In the genomic region with DNA sequence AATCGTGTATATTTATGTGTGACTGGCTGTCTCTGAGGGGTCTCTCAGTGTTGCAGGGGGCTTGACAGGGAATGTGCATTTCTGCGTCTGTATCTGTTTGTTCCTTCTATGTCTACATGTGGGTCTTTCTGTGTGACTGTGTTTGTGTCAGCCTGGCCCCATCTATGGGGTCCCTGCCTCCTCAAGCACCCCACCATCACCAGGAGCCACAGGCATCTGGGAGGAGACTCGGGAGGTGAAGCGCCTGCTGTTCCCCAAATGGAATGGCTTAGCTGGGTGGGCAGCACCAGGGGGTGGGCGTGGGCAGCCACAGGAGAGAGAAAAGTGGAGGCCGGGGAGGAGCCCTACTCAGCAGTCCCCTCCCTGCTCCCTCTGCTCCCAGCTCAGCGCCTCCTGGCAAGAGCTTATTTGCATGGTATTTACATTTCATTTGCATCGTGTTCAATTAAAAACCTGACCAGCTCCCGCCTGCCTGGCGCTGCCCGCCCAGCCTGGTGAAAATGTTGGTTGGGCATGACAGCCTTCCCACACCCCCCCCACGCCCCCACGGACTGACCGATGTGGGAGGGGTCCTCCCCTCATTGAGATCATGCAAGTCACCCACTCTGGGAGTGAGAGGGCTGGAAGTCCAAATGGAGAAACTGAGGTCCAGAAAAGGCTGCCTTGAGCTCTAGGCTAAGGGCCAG, we compare ENCODE assay signal across 8 cellular contexts. TPM values are rescaled to one million over a fixed set of nuclear protein-coding genes. Genes with fewer than 3 reads are reported as not detected.
DNase-seq lines count a peak whose midpoint lies in the region; ATAC-seq, FAIRE-seq and TF ChIP-seq lines count a peak whose summit lies in the region.

No MANE protein-coding gene starts in this region.

- H3K36me3 ChIP-seq in OCI-LY1 (ENCODE audit: insufficient read depth, low read length) = no peaks in the 10 kb centered on the region
- H3K36me3 ChIP-seq in endothelial cell of umbilical vein (ENCODE audit: control insufficient read depth in 2 of 2, extremely low read depth in 1 of 2, insufficient read depth in 2 of 2, low read length in 2 of 2) = no peaks in the 10 kb centered on the region
- H3K36me3 ChIP-seq in mucosa of rectum (ENCODE audit: control insufficient read depth in 2 of 2, insufficient read depth in 2 of 2, low read length in 2 of 2) = no peaks in the 10 kb centered on the region

- H3K9me3 ChIP-seq in OCI-LY1 (ENCODE audit: low read length) (no peaks in the 10 kb centered on the region), endothelial cell of umbilical vein (replicated peaks; ENCODE audit: control insufficient read depth, insufficient read depth, low read length) (no peaks in the 10 kb centered on the region), mucosa of rectum (ENCODE audit: control insufficient read depth in 2 of 2, low read length in 2 of 2) (no peaks in the 10 kb centered on the region)

- H3K4me3 ChIP-seq in OCI-LY1 (ENCODE audit: low read depth, low read length, poor library complexity, severe bottlenecking) (no peak overlapping the region), endothelial cell of umbilical vein (replicated peaks in 1 of 3; ENCODE audit: insufficient read depth in 1 of 3, low read depth in 1 of 3, low read length in 3 of 3) (no peak overlapping the region), mucosa of rectum (ENCODE audit: low read length in 2 of 2) (no peak overlapping the region)

- FAIRE-seq in endothelial cell of umbilical vein (lab: Jason Lieb, UNC) (no peak), urothelium cell line (lab: Jason Lieb, UNC) (no peak)

- peak; percentile 59 for DNase-seq in G401 (ENCODE audit: low spot score)
- DNase-seq in endothelial cell of umbilical vein (ENCODE audit: low read depth, low spot score) = peak; percentile 76
- DNase-seq in urothelium cell line (ENCODE audit: low spot score) = peak; percentile 17
- no peak for DNase-seq in cerebellar nuclear complex (lab: John Stamatoyannopoulos, UW)

- no peak for TF ChIP-seq POLR2A in endothelial cell of umbilical vein (IDR thresholded peaks at IDR 0.05; ENCODE audit: low read depth, low read length)

- H3K79me2 ChIP-seq in OCI-LY1 (ENCODE audit: insufficient read depth, low read length) (no peaks in the 10 kb centered on the region), endothelial cell of umbilical vein (ENCODE audit: control insufficient read depth, insufficient read depth, low read length) (no peaks in the 10 kb centered on the region)

- no peaks in the 10 kb centered on the region for H3K27me3 ChIP-seq in OCI-LY1 (ENCODE audit: insufficient read depth, low read length)
- peaks cover 2 to 6% of the 10 kb centered on the region in 2 experiments for H3K27me3 ChIP-seq in endothelial cell of umbilical vein (ENCODE audit: control insufficient read depth in 2 of 2, insufficient read depth in 2 of 2, low read length in 2 of 2)
- H3K27me3 ChIP-seq in mucosa of rectum (ENCODE audit: control insufficient read depth in 2 of 2, insufficient read depth in 2 of 2, low read length in 2 of 2) = peaks cover 6 to 10% of the 10 kb centered on the region in 2 donors

- BruUV-seq in endothelial cell of umbilical vein (replicated peaks; lab: Mats Ljungman, UMichigan) = no TSS peak

- dilution Hi-C loops in endothelial cell of umbilical vein (cut with MboI; ENCODE audit: extremely low pct_ligation_motif_present, low sequenced_read_pairs) = no loop called here

- H3F3A ChIP-seq in OCI-LY1 (ENCODE audit: insufficient read depth, low read length) = no peaks in the 10 kb centered on the region

- intact Hi-C loops in endothelial cell of umbilical vein (cut with micrococcal nuclease) = loop anchor here (5.0 kb wide), 1 partner anchor 69 kb away; no protein-coding TSS in a partner anchor

- POLR2A ChIA-PET in endothelial cell of umbilical vein (lab: Charles Lee) = no interaction called here

- H4K20me1 ChIP-seq in OCI-LY1 (ENCODE audit: insufficient read depth, low read length) (no peaks in the 10 kb centered on the region), endothelial cell of umbilical vein (replicated peaks; ENCODE audit: control insufficient read depth, extremely low read depth, insufficient read depth, low read length) (no peaks in the 10 kb centered on the region)

- H3K9me1 ChIP-seq in endothelial cell of umbilical vein (replicated peaks; ENCODE audit: control insufficient read depth, extremely low read depth, insufficient read depth, low read length) = no peaks in the 10 kb centered on the region

- in situ Hi-C loops in G401 (cut with HindIII; ENCODE audit: low sequenced_read_pairs) = no loop called here

- ATAC-seq in HG03354 (IDR thresholded peaks at IDR 0.05; ENCODE audit: poor library complexity, severe bottlenecking, unreplicated experiment) (no peak), GM19467 (IDR thresholded peaks at IDR 0.05; ENCODE audit: unreplicated experiment) (no peak)

- H3K27ac ChIP-seq in OCI-LY1 (ENCODE audit: low read depth, low read length, poor library complexity, severe bottlenecking) (peak overlapping the region; percentile 8), endothelial cell of umbilical vein (ENCODE audit: insufficient read depth, low read depth, low read length) (no peak overlapping the region), mucosa of rectum (ENCODE audit: low read depth in 2 of 2, low read length in 2 of 2) (peak overlapping the region; percentile 60 to 74)

- H3K4me1 ChIP-seq in OCI-LY1 (ENCODE audit: insufficient read depth, low read length, severe bottlenecking) = peaks cover 39% of the 10 kb centered on the region
- H3K4me1 ChIP-seq in endothelial cell of umbilical vein (ENCODE audit: control insufficient read depth, extremely low read depth, insufficient read depth, low read length) = peaks cover 6% of the 10 kb centered on the region
- H3K4me1 ChIP-seq in mucosa of rectum (ENCODE audit: control insufficient read depth in 2 of 2, insufficient read depth in 2 of 2, low read length in 2 of 2) = peaks cover 29% of the 10 kb centered on the region in 2 donors

- TF ChIP-seq CTCF in OCI-LY1 (IDR thresholded peaks at IDR 0.05; ENCODE audit: low read length) (no peak), endothelial cell of umbilical vein (IDR thresholded peaks at IDR 0.05; ENCODE audit: extremely low read depth in 1 of 2, insufficient read depth in 1 of 2, low read depth in 1 of 2, low read length in 2 of 2) (no peak)

- H2AFZ ChIP-seq in OCI-LY1 (ENCODE audit: low read length) (no peak overlapping the region), endothelial cell of umbilical vein (ENCODE audit: low read depth, low read length) (no peak overlapping the region)

- H3K9ac ChIP-seq in OCI-LY1 (ENCODE audit: low read length) (no peak overlapping the region; the same call in 1 of the 2 replicates), endothelial cell of umbilical vein (replicated peaks; ENCODE audit: extremely low read depth, insufficient read depth, low read length) (no peak overlapping the region), mucosa of rectum (ENCODE audit: low read depth in 1 of 2, low read length in 2 of 2) (peak overlapping the region in 1 of 2 donors; percentile 24)

- CTCF ChIA-PET in endothelial cell of umbilical vein (lab: Charles Lee) = interaction anchor here (0.7 to 2.4 kb wide), 11 partner anchors 8 to 89 kb away, joined by 3 to 20 read pairs (median 5); a partner anchor contains a TSS

- H3K4me2 ChIP-seq in OCI-LY1 (ENCODE audit: low read length) = no peak overlapping the region; the same call in 1 of the 2 replicates
- H3K4me2 ChIP-seq in endothelial cell of umbilical vein (ENCODE audit: insufficient read depth, low read length) = no peak overlapping the region

- H3K9me2 ChIP-seq in OCI-LY1 (ENCODE audit: low read depth, low read length) = no peaks in the 10 kb centered on the region

TF ChIP-seq in endothelial cell of umbilical vein, 7 proteins besides CTCF, POLR2A, EP300 and RAD21:
- no peak for TF ChIP-seq POLR2AphosphoS5 (IDR thresholded peaks at IDR 0.05; ENCODE audit: insufficient read depth, low read depth, low read length)
- no peak for TF ChIP-seq JUN (IDR thresholded peaks at IDR 0.05; ENCODE audit: borderline replicate concordance, insufficient read depth, insufficient read length, low read depth)
- no peak for TF ChIP-seq GATA2 (IDR thresholded peaks at IDR 0.05; ENCODE audit: insufficient read depth, insufficient read length, low read depth, low read length)
- TF ChIP-seq MYC (IDR thresholded peaks at IDR 0.05; ENCODE audit: low read depth, low read length) = no peak
- TF ChIP-seq EZH2 (IDR thresholded peaks at IDR 0.05; ENCODE audit: borderline replicate concordance, low read depth, low read length, severe bottlenecking) = no peak
- TF ChIP-seq, protein P1, sequence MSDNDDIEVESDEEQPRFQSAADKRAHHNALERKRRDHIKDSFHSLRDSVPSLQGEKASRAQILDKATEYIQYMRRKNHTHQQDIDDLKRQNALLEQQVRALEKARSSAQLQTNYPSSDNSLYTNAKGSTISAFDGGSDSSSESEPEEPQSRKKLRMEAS (IDR thresholded peaks at IDR 0.05; ENCODE audit: insufficient read depth, insufficient read length) = no peak
- no peak for TF ChIP-seq FOS (IDR thresholded peaks at IDR 0.05; ENCODE audit: borderline replicate concordance, insufficient read depth, low read length)

RNA-seq across cellular contexts. Expression of a gene that starts 50.5 kb away (rescaled TPM):
- 280 and 322 TPM in 2 replicates for total RNA-seq in G401 (2014; rRNA removed; shearing (Covaris generic))
- total RNA-seq in endothelial cell of umbilical vein = 2.7 and 5.9 TPM in 2 replicates
- 5.5 and 8.2 TPM in 2 replicates for polyA plus RNA-seq in endothelial cell of umbilical vein
- polyA plus RNA-seq in endothelial cell of umbilical vein (2011; cell fraction: cytosol; rRNA removed) = 3.5 and 5.5 TPM in 2 replicates
- polyA plus RNA-seq in endothelial cell of umbilical vein (2011; cell fraction: nucleus; rRNA removed) = 2.2 and 3.2 TPM in 2 replicates
- 0.82 and 0.90 TPM in 2 replicates for polyA plus RNA-seq in endothelial cell of umbilical vein (2012)
- polyA minus RNA-seq in endothelial cell of umbilical vein = 4.7 and 6.7 TPM in 2 replicates
- 24.9 TPM for polyA minus RNA-seq in endothelial cell of umbilical vein (2011; cell fraction: cytosol; rRNA and poly(A)+ RNA removed)
- polyA minus RNA-seq in endothelial cell of umbilical vein (2011; cell fraction: nucleus; rRNA and poly(A)+ RNA removed) = 1.1 and 1.8 TPM in 2 replicates

Comparison
In these comparisons a context has a peak if more than half of its experiments do, and no peak if none do; other contexts are left out.
1. DNase-seq: peak in G401 (single experiment), endothelial cell of umbilical vein (single experiment) and urothelium cell line (single experiment); none in cerebellar nuclear complex (0 of 2).
2. RNA of a gene that starts 50.5 kb away (total RNA-seq): 280 to 322 TPM in G401; 2.7 to 5.9 TPM in endothelial cell of umbilical vein; every median in the first group is over 10 times any median in the second.